ENCODE assay signal across 33 cellular contexts in genomic region chr11:87007938-87008337, GRCh38. TPM values are rescaled to one million over a fixed set of nuclear protein-coding genes. Genes with fewer than 3 reads are reported as not detected.
DNase-seq lines count a peak whose midpoint lies in the region; ATAC-seq, FAIRE-seq and TF ChIP-seq lines count a peak whose summit lies in the region.
"Had no signal": no experiment of that assay in that cellular context is flagged by ENCODE, and none has a peak within 500 bp of the region (broad histone marks: within the 10 kb centered on the region; RNA-seq: fewer than 3 reads in every experiment).

No MANE protein-coding gene starts in this region.

- H3K4me1 ChIP-seq in right cardiac atrium (ENCODE audit: control insufficient read depth, insufficient read depth, low read length): no peaks in the 10 kb centered on the region
- peaks cover 0 to 13% (median 0%) of the 10 kb centered on the region in 12 donors for H3K4me1 ChIP-seq in heart left ventricle
- H3K4me1 ChIP-seq in vagina: no peaks in the 10 kb centered on the region
- H3K4me1 ChIP-seq: foreskin keratinocyte, left lung had no signal

- ATAC-seq in right cardiac atrium (peak; percentile 52 to 64), heart left ventricle (no peak), GM21529 (IDR thresholded peaks at IDR 0.05; ENCODE audit: unreplicated experiment) (no peak)
- ATAC-seq: A549, foreskin keratinocyte, GM23338, left lung had no signal

- TF ChIP-seq POLR2A in heart left ventricle (IDR thresholded peaks at IDR 0.05) (no peak), vagina (IDR thresholded peaks at IDR 0.05) (no peak)

- H3K27me3 ChIP-seq in right cardiac atrium (ENCODE audit: control insufficient read depth, insufficient read depth) (no peaks in the 10 kb centered on the region), heart left ventricle (no peaks in the 10 kb centered on the region), vagina (no peaks in the 10 kb centered on the region)
- H3K27me3 ChIP-seq: foreskin keratinocyte, hepatocyte, left lung, ovary, tibial nerve had no signal

- intact Hi-C loops in right cardiac atrium (cut with DNase I) (no loop called here), heart left ventricle (cut with DNase I) (no loop called here), vagina (cut with DNase I) (no loop called here)

- H3K36me3 ChIP-seq in heart left ventricle (no peaks in the 10 kb centered on the region), vagina (no peaks in the 10 kb centered on the region)
- H3K36me3 ChIP-seq: left lung, ovary, tibial nerve had no signal

- no peak overlapping the region for H3K27ac ChIP-seq in right cardiac atrium (ENCODE audit: low read length)
- no peak overlapping the region for H3K27ac ChIP-seq in heart left ventricle
- H3K27ac ChIP-seq in VCaP: peak overlapping the region; percentile 99; the same call in 1 of the 2 replicates
- H3K27ac ChIP-seq in vagina: no peak overlapping the region
- H3K27ac ChIP-seq: A549, foreskin keratinocyte, hepatocyte, left lung, ovary, tibial nerve had no signal

- no peak for FAIRE-seq in RCC 7860 (lab: Jason Lieb, UNC)
- FAIRE-seq: A549, D721Med, GM19239 had no signal

- H3K9me3 ChIP-seq in right cardiac atrium (ENCODE audit: control insufficient read depth, low read length): no peaks in the 10 kb centered on the region
- H3K9me3 ChIP-seq in heart left ventricle: no peaks in the 10 kb centered on the region
- H3K9me3 ChIP-seq in vagina: no peaks in the 10 kb centered on the region
- H3K9me3 ChIP-seq: A549, left lung, ovary, tibial nerve had no signal

- TF ChIP-seq CTCF in heart left ventricle (IDR thresholded peaks at IDR 0.05) (no peak), VCaP (conservative IDR thresholded peaks at IDR 0.05) (no peak), vagina (IDR thresholded peaks at IDR 0.05) (no peak)

- DNase-seq in right cardiac atrium (no peak), heart left ventricle (no peak), fibroblast of peridontal ligament (ENCODE audit: extremely low read depth) (peak; percentile 94), vagina (ENCODE audit: extremely low spot score in 2 of 2) (no peak), RCC 7860 (ENCODE audit: low spot score) (no peak)
- no peak for DNase-seq in stimulated activated CD4-positive, alpha-beta T cell treated with anti-CD3 and anti-CD28 coated beads, Interleukin-2, amount 100 ng/mL, for 24 hours
- DNase-seq: activated CD4-positive, alpha-beta T cell treated with anti-CD3 and anti-CD28 coated beads, Interleukin-2, amount 50 U/mL, for 4 hours; activated CD4-positive, CD25-positive, alpha-beta regulatory T cell; activated naive CD4-positive, alpha-beta T cell treated with anti-CD3 and anti-CD28 coated beads, Interleukin-2, amount 10 ng/mL, durations not matched to agents 7 days and 5 days; anterior cingulate cortex; foreskin keratinocyte; HFFc6; immature natural killer cell; left lung; midbrain; NCI-H1105; NCI-H1930; NCI-H345; NCI-H82; ovary; retina; stimulated activated naive CD4-positive, alpha-beta T cell treated with Interleukin-2 at 50 U/mL for 16 hours; SW 1271; T1000 had no signal

- H3K4me3 ChIP-seq in right cardiac atrium (ENCODE audit: low read length) (no peak overlapping the region), heart left ventricle (no peak overlapping the region), vagina (no peak overlapping the region)
- H3K4me3 ChIP-seq: A549, GM23338, hepatocyte, left lung, ovary, tibial nerve had no signal

- WGBS in right cardiac atrium: 43% methylated on average over 1 of the region's 1 CpG
- 35 to 55% (median 43%) methylated on average over 1 of the region's 1 CpG for WGBS in heart left ventricle, 4 donors

RNA-seq across cellular contexts. Expression of gene TMEM135, which starts 29.8 kb away (rescaled TPM):
- total RNA-seq in right cardiac atrium (10 to 100 TPM; 17.3 to 24.1 (median 18.7) TPM), heart left ventricle (10 to 100 TPM; 11.6 to 22.7 (median 15.0) TPM), vagina (17.2 TPM)
- polyA plus RNA-seq in right cardiac atrium (5.7 TPM), heart left ventricle (1 to 10 TPM; 3.9 to 6.0 TPM)

RNA-seq across cellular contexts. Expression of gene FZD4, which starts 52.7 kb away (rescaled TPM):
- total RNA-seq in right cardiac atrium: 10 to 100 TPM; 20.6 to 28.3 (median 24.6) TPM
- polyA plus RNA-seq in right cardiac atrium: 13.9 TPM
- total RNA-seq in heart left ventricle: 10 to 100 TPM; 16.7 to 39.6 (median 22.1) TPM
- polyA plus RNA-seq in heart left ventricle: 10 to 100 TPM; 11.6 to 16.5 TPM
- 47.1 TPM for total RNA-seq in vagina
- polyA plus RNA-seq: CD14-positive monocyte had no signal

Comparison
In these comparisons a context has a peak if more than half of its experiments do, and no peak if none do; other contexts are left out.
1. ATAC-seq: peak in right cardiac atrium (2 of 2); none in heart left ventricle (0 of 4) and GM21529 (single experiment).